In the genomic region with DNA sequence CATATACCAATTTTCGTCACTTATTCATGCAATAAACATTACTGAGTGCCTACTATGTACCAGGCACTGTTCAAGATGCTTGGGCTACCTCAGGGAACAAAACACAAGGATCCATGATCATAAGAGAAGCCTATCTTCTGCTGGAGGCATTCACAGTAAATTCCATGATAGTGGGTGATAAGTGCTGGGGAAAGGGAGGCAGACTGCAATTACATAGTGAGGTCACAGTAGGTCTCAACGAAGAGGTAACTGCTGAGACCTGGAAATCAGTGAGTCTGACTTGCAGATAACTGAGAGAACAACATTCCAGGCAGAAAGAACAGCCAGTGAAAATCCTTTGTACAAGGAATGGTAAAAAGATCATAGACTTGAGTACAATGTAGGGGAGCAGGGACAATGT, we compare ENCODE assay signal across 1 cellular context.
TF ChIP-seq lines count a peak whose summit lies in the region.

No MANE protein-coding gene starts in this region.

TF ChIP-seq in SK-N-SH treated with all-trans-retinoic acid at 6 μM for 48 hours, 23 proteins besides CTCF, POLR2A, EP300 and RAD21 (continued from another document):
- TF ChIP-seq, protein P1, sequence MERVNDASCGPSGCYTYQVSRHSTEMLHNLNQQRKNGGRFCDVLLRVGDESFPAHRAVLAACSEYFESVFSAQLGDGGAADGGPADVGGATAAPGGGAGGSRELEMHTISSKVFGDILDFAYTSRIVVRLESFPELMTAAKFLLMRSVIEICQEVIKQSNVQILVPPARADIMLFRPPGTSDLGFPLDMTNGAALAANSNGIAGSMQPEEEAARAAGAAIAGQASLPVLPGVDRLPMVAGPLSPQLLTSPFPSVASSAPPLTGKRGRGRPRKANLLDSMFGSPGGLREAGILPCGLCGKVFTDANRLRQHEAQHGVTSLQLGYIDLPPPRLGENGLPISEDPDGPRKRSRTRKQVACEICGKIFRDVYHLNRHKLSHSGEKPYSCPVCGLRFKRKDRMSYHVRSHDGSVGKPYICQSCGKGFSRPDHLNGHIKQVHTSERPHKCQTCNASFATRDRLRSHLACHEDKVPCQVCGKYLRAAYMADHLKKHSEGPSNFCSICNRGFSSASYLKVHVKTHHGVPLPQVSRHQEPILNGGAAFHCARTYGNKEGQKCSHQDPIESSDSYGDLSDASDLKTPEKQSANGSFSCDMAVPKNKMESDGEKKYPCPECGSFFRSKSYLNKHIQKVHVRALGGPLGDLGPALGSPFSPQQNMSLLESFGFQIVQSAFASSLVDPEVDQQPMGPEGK (CRISPR knock-in tag; IDR thresholded peaks at IDR 0.05; ENCODE audit: borderline replicate concordance): no peak
- TF ChIP-seq ZNF565 (CRISPR knock-in tag; conservative IDR thresholded peaks at IDR 0.05; ENCODE audit: low read depth) (no peak), ZNF8 (CRISPR knock-in tag; IDR thresholded peaks at IDR 0.05) (no peak), RARB (CRISPR knock-in tag; IDR thresholded peaks at IDR 0.05) (no peak), ZC3H10 (CRISPR knock-in tag; IDR thresholded peaks at IDR 0.05) (no peak), ZFP3 (CRISPR knock-in tag; IDR thresholded peaks at IDR 0.05) (no peak), CSDC2 (CRISPR knock-in tag; IDR thresholded peaks at IDR 0.05) (no peak), PPARA (CRISPR knock-in tag; IDR thresholded peaks at IDR 0.05; ENCODE audit: borderline replicate concordance) (no peak), SNAI2 (CRISPR knock-in tag; IDR thresholded peaks at IDR 0.05) (no peak), ESRRG (CRISPR knock-in tag; IDR thresholded peaks at IDR 0.05) (no peak), ISL1 (CRISPR knock-in tag; IDR thresholded peaks at IDR 0.05) (no peak), TOX (CRISPR knock-in tag; IDR thresholded peaks at IDR 0.05; ENCODE audit: borderline replicate concordance) (no peak)
TF ChIP-seq in SK-N-SH treated with all-trans-retinoic acid at 6 μM for 48 hours: peak in this region for 0.
